In the genomic region with DNA sequence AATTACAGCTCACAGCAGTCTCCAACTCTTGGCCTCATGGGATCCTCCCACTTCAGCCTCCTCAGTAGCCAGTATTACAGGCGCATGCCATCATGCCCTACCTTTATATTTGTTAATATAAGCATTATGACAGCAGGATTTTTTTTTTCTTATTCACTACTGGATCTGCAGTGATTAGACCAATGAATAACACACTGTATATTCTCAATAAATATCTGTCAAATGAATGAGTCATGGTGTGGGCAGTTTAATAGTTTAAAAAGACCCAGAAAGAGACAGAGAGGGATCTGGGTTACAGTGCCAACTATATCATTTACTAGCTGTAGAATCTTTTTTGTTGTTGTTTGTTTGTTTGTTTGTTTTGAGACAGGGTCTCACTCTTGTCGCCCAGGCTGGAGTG, we compare ENCODE assay signal across 26 cellular contexts.
A peak's percentile ranks its signal among the peaks of the same experiment; 100 is the strongest.
DNase-seq lines count a peak whose midpoint lies in the region; ATAC-seq, FAIRE-seq and TF ChIP-seq lines count a peak whose summit lies in the region.
"Had no signal": no experiment of that assay in that cellular context is flagged by ENCODE, and none has a peak within 500 bp of the region (broad histone marks: within the 10 kb centered on the region; RNA-seq: fewer than 3 reads in every experiment).

No MANE protein-coding gene starts in this region.

- H4K20me1 ChIP-seq in astrocyte (ENCODE audit: insufficient read depth, low read length), result no peaks in the 10 kb centered on the region

- no peak for TF ChIP-seq CTCF in astrocyte (IDR thresholded peaks at IDR 0.05; ENCODE audit: insufficient read depth, low read depth, low read length)

- no peak overlapping the region for H3K27ac ChIP-seq in astrocyte (ENCODE audit: low read depth, low read length)
- H3K27ac ChIP-seq: KMS-11, SJCRH30 had no signal

- H3K36me3 Mint-ChIP-seq in astrocyte (ENCODE audit: low read depth, unreplicated experiment), result no peaks in the 10 kb centered on the region
- no peaks in the 10 kb centered on the region for H3K36me3 Mint-ChIP-seq in activated T-cell treated with anti-CD3 and anti-CD28 coated beads, Interleukin-2, amount 50 U/mL, for 4 hours (ENCODE audit: insufficient read depth)
- H3K36me3 Mint-ChIP-seq: CD4-positive, alpha-beta memory T cell; IgD-negative memory B cell had no signal

- H3K79me2 ChIP-seq in astrocyte (ENCODE audit: insufficient read depth, low read length), result no peaks in the 10 kb centered on the region

- H3K27me3 Mint-ChIP-seq in astrocyte (ENCODE audit: low read depth, unreplicated experiment), result no peaks in the 10 kb centered on the region
- peaks cover 5% of the 10 kb centered on the region for H3K27me3 Mint-ChIP-seq in activated T-cell treated with anti-CD3 and anti-CD28 coated beads, Interleukin-2, amount 50 U/mL, for 4 hours (ENCODE audit: low read depth)

- H3K9me3 ChIP-seq in MG63, result peaks cover 6% of the 10 kb centered on the region
- peaks cover 3% of the 10 kb centered on the region for H3K9me3 ChIP-seq in astrocyte (ENCODE audit: insufficient read depth, low read depth, low read length)

- peaks cover 12% of the 10 kb centered on the region for H3K9me3 Mint-ChIP-seq in astrocyte (ENCODE audit: unreplicated experiment)
- no peaks in the 10 kb centered on the region for H3K9me3 Mint-ChIP-seq in activated T-cell treated with anti-CD3 and anti-CD28 coated beads, Interleukin-2, amount 50 U/mL, for 4 hours

- H3K36me3 ChIP-seq in MG63, result no peaks in the 10 kb centered on the region
- no peaks in the 10 kb centered on the region for H3K36me3 ChIP-seq in astrocyte (ENCODE audit: insufficient read depth, low read length)
- H3K36me3 ChIP-seq: SJCRH30 had no signal

- H3K4me3 ChIP-seq in MG63, result no peak overlapping the region
- H3K4me3 ChIP-seq in astrocyte (ENCODE audit: insufficient read depth, low read depth, low read length), result no peak overlapping the region
- H3K4me3 ChIP-seq: SJCRH30 had no signal

- H3K27ac Mint-ChIP-seq in astrocyte (ENCODE audit: unreplicated experiment), result no peak overlapping the region
- H3K27ac Mint-ChIP-seq: CD4-positive, alpha-beta memory T cell; IgD-negative memory B cell had no signal

- H3K27me3 ChIP-seq in MG63, result no peaks in the 10 kb centered on the region
- no peaks in the 10 kb centered on the region for H3K27me3 ChIP-seq in astrocyte (ENCODE audit: insufficient read depth, low read length)
- H3K27me3 ChIP-seq: SJCRH30 had no signal

- H3K4me1 ChIP-seq in astrocyte (ENCODE audit: insufficient read depth, low read length), result no peaks in the 10 kb centered on the region

- no peak for FAIRE-seq in astrocyte (lab: Jason Lieb, UNC)
- FAIRE-seq: H1 had no signal

- H3K9ac ChIP-seq in astrocyte (ENCODE audit: low read length), result no peak overlapping the region
- H3K9ac ChIP-seq: KMS-11 had no signal

- ATAC-seq in GM19328 (IDR thresholded peaks at IDR 0.05; ENCODE audit: unreplicated experiment) (no peak), GM18519 (IDR thresholded peaks at IDR 0.05; ENCODE audit: low FRiP score, unreplicated experiment) (no peak)
- ATAC-seq in activated T-cell treated with anti-CD3 and anti-CD28 coated beads, Interleukin-2, amount 50 U/mL, for 4 hours, result no peak
- ATAC-seq: HCT116, Right ventricle myocardium inferior had no signal

- H3K4me2 ChIP-seq in astrocyte (ENCODE audit: low read length), result no peak overlapping the region
- H3K4me2 ChIP-seq: KMS-11 had no signal

- no peak overlapping the region for H3K4me3 Mint-ChIP-seq in astrocyte (ENCODE audit: unreplicated experiment)
- H3K4me3 Mint-ChIP-seq in activated T-cell treated with anti-CD3 and anti-CD28 coated beads, Interleukin-2, amount 50 U/mL, for 4 hours, result no peak overlapping the region
- H3K4me3 Mint-ChIP-seq: CD4-positive, alpha-beta memory T cell; IgD-negative memory B cell had no signal

- H3K4me1 Mint-ChIP-seq in astrocyte (ENCODE audit: low read depth, unreplicated experiment), result no peaks in the 10 kb centered on the region
- H3K4me1 Mint-ChIP-seq in activated T-cell treated with anti-CD3 and anti-CD28 coated beads, Interleukin-2, amount 50 U/mL, for 4 hours (ENCODE audit: low read depth), result no peaks in the 10 kb centered on the region
- H3K4me1 Mint-ChIP-seq: CD4-positive, alpha-beta memory T cell; IgD-negative memory B cell had no signal

- DNase-seq in A172 (ENCODE audit: low spot score), result peak; percentile 38
- DNase-seq in ELR (ENCODE audit: low read depth), result peak; percentile 55
- peak; percentile 62 for DNase-seq in MG63
- DNase-seq in astrocyte (ENCODE audit: low read depth), result peak; percentile 17
- no peak for DNase-seq in NCI-H1417 treated with DMSO at 0.1 percent for 48 hours (lab: John Stamatoyannopoulos, UW)
- no peak for DNase-seq in activated T-cell treated with anti-CD3 and anti-CD28 coated beads, Interleukin-2, amount 50 U/mL, for 4 hours
- DNase-seq: 8988T; C1 segment of cervical spinal cord; CD4-positive, alpha-beta memory T cell; DMS 273 treated with DMSO at 0.1 percent for 48 hours; NCI-H1092 treated with DMSO at 0.1 percent for 48 hours; NCI-H1436 treated with DMSO at 0.1 percent for 48 hours; NCI-H187 treated with DMSO at 0.1 percent for 48 hours; NCI-H2171 treated with DMSO at 0.1 percent for 48 hours; NCI-H345; NCI-H524; NCI-H748 treated with DMSO at 0.1 percent for 48 hours; SJCRH30; T-helper 1 cell had no signal

- H2AFZ ChIP-seq in astrocyte (ENCODE audit: low read depth, low read length), result no peak overlapping the region

Comparison
In these comparisons a context has a peak if more than half of its experiments do, and no peak if none do; other contexts are left out.
1. DNase-seq: peak in A172 (single experiment), ELR (single experiment), MG63 (single experiment) and astrocyte (single experiment); none in NCI-H1417 treated with DMSO at 0.1 percent for 48 hours (single experiment) and activated T-cell treated with anti-CD3 and anti-CD28 coated beads, Interleukin-2, amount 50 U/mL, for 4 hours (single experiment).